ENCODE assay signal across 8 cellular contexts in genomic region chr5:79990598-79991507, GRCh38. TPM values are rescaled to one million over a fixed set of nuclear protein-coding genes. Genes with fewer than 3 reads are reported as not detected.
DNase-seq lines count a peak whose midpoint lies in the region; ATAC-seq and TF ChIP-seq lines count a peak whose summit lies in the region.

TSS of gene MTX3 (minus strand) at chr5:79991262. CDS start at chr5:79991238, 24 bp downstream.

- no peaks in the 10 kb centered on the region for H3K4me1 Mint-ChIP-seq in Caco-2 (ENCODE audit: low read depth, unreplicated experiment)
- H3K4me1 Mint-ChIP-seq in activated T-cell treated with anti-CD3 and anti-CD28 coated beads, Interleukin-2, amount 50 U/mL, for 24 hours (ENCODE audit: low read depth), result peaks cover 55% of the 10 kb centered on the region

- no peaks in the 10 kb centered on the region for H3K9me2 ChIP-seq in PC-9 (ENCODE audit: insufficient read depth)

- no peak within 1 kb of the TSS for H3K27ac Mint-ChIP-seq in Caco-2 (ENCODE audit: unreplicated experiment)
- peak within 1 kb of the TSS; percentile 100 for H3K27ac Mint-ChIP-seq in activated T-cell treated with anti-CD3 and anti-CD28 coated beads, Interleukin-2, amount 50 U/mL, for 24 hours

- peak within 1 kb of the TSS; percentile 90 for H3K4me2 ChIP-seq in PC-9

- H3K4me3 Mint-ChIP-seq in Caco-2 (ENCODE audit: unreplicated experiment), result peak within 1 kb of the TSS; percentile 60
- peak within 1 kb of the TSS; percentile 93 for H3K4me3 Mint-ChIP-seq in activated T-cell treated with anti-CD3 and anti-CD28 coated beads, Interleukin-2, amount 50 U/mL, for 24 hours

- CTCF ChIA-PET in Caco-2 (lab: Charles Lee) (interaction anchor here (0.6 kb wide), 1 partner anchor 316 kb away, joined by 6 read pairs; no protein-coding TSS in a partner anchor), PC-9 (lab: Charles Lee) (no interaction called here)

- peaks cover 28% of the 10 kb centered on the region for H3K79me2 ChIP-seq in PC-9 (ENCODE audit: low read depth)

- intact Hi-C loops in Caco-2 (cut with micrococcal nuclease; ENCODE audit: unreplicated experiment) (loop anchor here (10.0 kb wide), 1 partner anchor 116 kb away; no protein-coding TSS in a partner anchor), PC-9 (cut with micrococcal nuclease; ENCODE audit: unreplicated experiment) (loop anchor here (1.0 to 10.0 kb wide), 3 partner anchors 16 to 91 kb away; no protein-coding TSS in a partner anchor)

- BruUV-seq in Caco-2 (replicated peaks; lab: Mats Ljungman, UMichigan) (no TSS peak), PC-9 (replicated peaks; lab: Mats Ljungman, UMichigan) (no TSS peak)

- DNase-seq in Caco-2 (peak; percentile 70 to 77), PC-9 (peak; percentile 75 to 77)
- peak; percentile 91 for DNase-seq in activated T-cell treated with anti-CD3 and anti-CD28 coated beads, Interleukin-2, amount 50 U/mL, for 24 hours
- DNase-seq in stimulated activated CD8-positive, alpha-beta memory T cell treated with anti-CD3 and anti-CD28 coated beads, Interleukin-4, amount 100 ng/mL, for 48 hours, result peak; percentile 96

- H3K27me3 Mint-ChIP-seq in Caco-2 (ENCODE audit: insufficient read depth, unreplicated experiment), result peaks cover 8% of the 10 kb centered on the region
- peaks cover 4% of the 10 kb centered on the region for H3K27me3 Mint-ChIP-seq in activated T-cell treated with anti-CD3 and anti-CD28 coated beads, Interleukin-2, amount 50 U/mL, for 24 hours

- H3K27ac ChIP-seq in HUES64 (ENCODE audit: low read depth, low read length) (peak within 1 kb of the TSS; percentile 95), PC-9 (peak within 1 kb of the TSS; percentile 81), esophagus (ENCODE audit: low read depth in 2 of 2, low read length in 1 of 2) (peak within 1 kb of the TSS; percentile 65 to 76)

- H3K4me3 ChIP-seq in Caco-2 (ENCODE audit: low read depth, low read length) (peak within 1 kb of the TSS; percentile 61), HUES64 (ENCODE audit: low read length) (peak within 1 kb of the TSS; percentile 79), PC-9 (peak within 1 kb of the TSS; percentile 72), esophagus (ENCODE audit: low read depth in 1 of 2, low read length in 2 of 2) (peak within 1 kb of the TSS; percentile 81 to 86), mucosa of stomach (ENCODE audit: low read length) (peak within 1 kb of the TSS; percentile 93)

- H4K20me1 ChIP-seq in PC-9 (ENCODE audit: insufficient read depth), result no peaks in the 10 kb centered on the region

- WGBS in HUES64, result under 1% methylated on average over 50 of the region's 50 CpGs
- WGBS in esophagus, 2 donors, result 1 to 2% methylated on average over 50 of the region's 50 CpGs

- 0 out of 2 replicates have a peak, but pooled peaks cover 3% of the 10 kb centered on the region for H3K4me1 ChIP-seq in Caco-2
- peaks cover 6% of the 10 kb centered on the region; the same call in 1 of the 2 replicates for H3K4me1 ChIP-seq in HUES64 (ENCODE audit: insufficient read depth, low read length)
- peaks cover 23% of the 10 kb centered on the region for H3K4me1 ChIP-seq in PC-9 (replicated peaks; ENCODE audit: insufficient read depth)
- H3K4me1 ChIP-seq in esophagus (ENCODE audit: control insufficient read depth in 2 of 2, insufficient read depth in 2 of 2, low read length in 1 of 2), result no peaks in the 10 kb centered on the region
- peaks cover 10% of the 10 kb centered on the region for H3K4me1 ChIP-seq in mucosa of stomach (ENCODE audit: control insufficient read depth, insufficient read depth, low read length)

- POLR2A ChIA-PET in Caco-2 (lab: Charles Lee), result no interaction called here
- POLR2A ChIA-PET in PC-9 (lab: Charles Lee; ENCODE audit: unreplicated experiment), result interaction anchor here (0.6 to 0.8 kb wide), 2 partner anchors 16 to 1281 kb away, joined by 9 read pairs; no protein-coding TSS in a partner anchor

- no peaks in the 10 kb centered on the region for H3K9me3 Mint-ChIP-seq in Caco-2 (ENCODE audit: unreplicated experiment)
- no peaks in the 10 kb centered on the region for H3K9me3 Mint-ChIP-seq in activated T-cell treated with anti-CD3 and anti-CD28 coated beads, Interleukin-2, amount 50 U/mL, for 24 hours

- TF ChIP-seq CTCF in Caco-2 (IDR thresholded peaks at IDR 0.05; ENCODE audit: insufficient read depth in 1 of 2, low read depth in 1 of 2, low read length in 1 of 2, severe bottlenecking in 1 of 2, unreplicated experiment in 1 of 2), result no peak
- no peak for TF ChIP-seq CTCF in PC-9 (conservative IDR thresholded peaks at IDR 0.05)

- H3K9me3 ChIP-seq in Caco-2 (no peaks in the 10 kb centered on the region), HUES64 (ENCODE audit: insufficient read depth, low read depth, low read length) (no peaks in the 10 kb centered on the region), PC-9 (ENCODE audit: insufficient read depth, low read depth) (no peaks in the 10 kb centered on the region), esophagus (ENCODE audit: control insufficient read depth in 2 of 2, insufficient read depth in 1 of 2, low read depth in 1 of 2, low read length in 1 of 2) (no peaks in the 10 kb centered on the region), mucosa of stomach (ENCODE audit: control insufficient read depth, low read length) (no peaks in the 10 kb centered on the region)

- no peaks in the 10 kb centered on the region for H3K27me3 ChIP-seq in Caco-2 (replicated peaks; ENCODE audit: control insufficient read depth, insufficient read depth, low read length)
- H3K27me3 ChIP-seq in HUES64 (ENCODE audit: insufficient read depth, low read length), result no peaks in the 10 kb centered on the region
- no peaks in the 10 kb centered on the region for H3K27me3 ChIP-seq in PC-9 (ENCODE audit: insufficient read depth, low read depth)
- H3K27me3 ChIP-seq in esophagus (ENCODE audit: control insufficient read depth in 1 of 2, insufficient read depth in 2 of 2, low read length in 2 of 2), result no peaks in the 10 kb centered on the region
- H3K27me3 ChIP-seq in mucosa of stomach (ENCODE audit: control insufficient read depth, insufficient read depth, low read length), result no peaks in the 10 kb centered on the region

- ATAC-seq in GM21423 (IDR thresholded peaks at IDR 0.05; ENCODE audit: unreplicated experiment), result peak; percentile 85

- no peaks in the 10 kb centered on the region for H3K36me3 ChIP-seq in Caco-2 (ENCODE audit: control insufficient read depth, insufficient read depth, low read length)
- H3K36me3 ChIP-seq in HUES64 (ENCODE audit: insufficient read depth, low read length), result peaks cover 37% of the 10 kb centered on the region
- H3K36me3 ChIP-seq in PC-9 (ENCODE audit: low read depth), result peaks cover 10% of the 10 kb centered on the region; the same call in 1 of the 2 replicates
- H3K36me3 ChIP-seq in esophagus (ENCODE audit: control insufficient read depth in 2 of 2, insufficient read depth in 2 of 2, low read length in 1 of 2), result peaks cover 0 to 2% of the 10 kb centered on the region in 2 donors
- no peaks in the 10 kb centered on the region for H3K36me3 ChIP-seq in mucosa of stomach (ENCODE audit: control insufficient read depth, insufficient read depth, low read length)

- peaks cover 8% of the 10 kb centered on the region for H3K36me3 Mint-ChIP-seq in Caco-2 (ENCODE audit: insufficient read depth, unreplicated experiment)
- peaks cover 49% of the 10 kb centered on the region for H3K36me3 Mint-ChIP-seq in activated T-cell treated with anti-CD3 and anti-CD28 coated beads, Interleukin-2, amount 50 U/mL, for 24 hours (ENCODE audit: low read depth)

- H3K9ac ChIP-seq in HUES64 (ENCODE audit: low read depth, low read length) (peak within 1 kb of the TSS; percentile 89), mucosa of stomach (ENCODE audit: low read length) (peak within 1 kb of the TSS; percentile 76)

- peak within 1 kb of the TSS; percentile 88 for H2AFZ ChIP-seq in PC-9

- no peaks in the 10 kb centered on the region for H3F3A ChIP-seq in PC-9 (ENCODE audit: insufficient read depth, low read depth)

RNA-seq across cellular contexts. Expression of gene MTX3, which starts in this region (rescaled TPM):
- total RNA-seq in Caco-2 (2022) (7.4 and 8.4 TPM in 2 replicates), PC-9 (2021) (20.9 and 22.8 TPM in 2 replicates)
- polyA plus RNA-seq in HUES64 (2013, experiment 1 of 2), result 12.3 TPM
- 12.7 TPM for polyA plus RNA-seq in HUES64 (2013, experiment 2 of 2)
- 1 to 10 TPM; 4.2 to 4.8 TPM for polyA plus RNA-seq in esophagus

Comparison
In these comparisons a context has a peak if more than half of its experiments do, and no peak if none do; other contexts are left out.
1. Peak in every context shown above with its lines: DNase-seq, ATAC-seq, H3K4me3 ChIP-seq and H3K27ac ChIP-seq.